In genomic region chr9:121333950-121334773, GRCh38 we compare ENCODE assay signal across 18 cellular contexts. TPM values are rescaled to one million over a fixed set of nuclear protein-coding genes. Genes with fewer than 3 reads are reported as not detected.
DNase-seq lines count a peak whose midpoint lies in the region; FAIRE-seq and TF ChIP-seq lines count a peak whose summit lies in the region.
"Had no signal": no experiment of that assay in that cellular context is flagged by ENCODE, and none has a peak within 500 bp of the region (broad histone marks: within the 10 kb centered on the region; RNA-seq: fewer than 3 reads in every experiment).

No MANE protein-coding gene starts in this region.

- H3K4me1 ChIP-seq in BLaER1, result peaks cover 40% of the 10 kb centered on the region
- H3K4me1 ChIP-seq in astrocyte (ENCODE audit: insufficient read depth, low read length), result no peaks in the 10 kb centered on the region
- peaks cover 73% of the 10 kb centered on the region for H3K4me1 ChIP-seq in left ventricle myocardium inferior
- peaks cover 0 to 28% (median 12%) of the 10 kb centered on the region in 4 donors for H3K4me1 ChIP-seq in sigmoid colon
- H3K4me1 ChIP-seq in mesenchymal stem cell (ENCODE audit: control insufficient read depth, insufficient read depth, low read depth, low read length), result no peaks in the 10 kb centered on the region
- no peaks in the 10 kb centered on the region for H3K4me1 ChIP-seq in GM23248 (ENCODE audit: insufficient read depth)

- H3K36me3 Mint-ChIP-seq in astrocyte (ENCODE audit: low read depth, unreplicated experiment), result peaks cover 38% of the 10 kb centered on the region

- H3K23ac ChIP-seq in mesenchymal stem cell (ENCODE audit: low read length in 2 of 2), result no peak overlapping the region

- no peak overlapping the region for H3K14ac ChIP-seq in mesenchymal stem cell (ENCODE audit: low read length in 2 of 2)

- H3K4me3 Mint-ChIP-seq in astrocyte (ENCODE audit: unreplicated experiment), result peak overlapping the region; percentile 37
- H3K4me3 Mint-ChIP-seq: activated CD8-positive, alpha-beta T cell treated with anti-CD3 and anti-CD28 coated beads for 36 hours; stimulated activated naive B cell treated with anti-CD40 and anti-IgM and Interleukin-4, amounts not matched to agents 10 μg/mL and 1 μg/mL and 100 μg/mL, for 72 hours; T-cell had no signal

- H2AK5ac ChIP-seq in mesenchymal stem cell (ENCODE audit: low read length, severe bottlenecking), result no peak overlapping the region

- peaks cover 2% of the 10 kb centered on the region for H3K4me1 Mint-ChIP-seq in astrocyte (ENCODE audit: low read depth, unreplicated experiment)
- H3K4me1 Mint-ChIP-seq: T-cell had no signal

- H2BK12ac ChIP-seq in mesenchymal stem cell (ENCODE audit: low read length in 2 of 2), result no peak overlapping the region

- no peaks in the 10 kb centered on the region for H3K27me3 ChIP-seq in BLaER1
- no peaks in the 10 kb centered on the region for H3K27me3 ChIP-seq in astrocyte (ENCODE audit: insufficient read depth, low read length)
- no peaks in the 10 kb centered on the region for H3K27me3 ChIP-seq in left ventricle myocardium inferior (ENCODE audit: low read depth)
- no peaks in the 10 kb centered on the region for H3K27me3 ChIP-seq in sigmoid colon
- no peaks in the 10 kb centered on the region for H3K27me3 ChIP-seq in mesenchymal stem cell (ENCODE audit: control insufficient read depth in 1 of 2, insufficient read depth in 1 of 2, low read length in 2 of 2)
- H3K27me3 ChIP-seq in GM23248 (replicated peaks; ENCODE audit: insufficient read depth), result no peaks in the 10 kb centered on the region

- no peak overlapping the region for H4K91ac ChIP-seq in mesenchymal stem cell (ENCODE audit: low read length)

- intact Hi-C loops in left ventricle myocardium inferior (cut with micrococcal nuclease) (no loop called here), sigmoid colon (cut with DNase I) (no loop called here)

- no peak overlapping the region for H4K8ac ChIP-seq in mesenchymal stem cell (ENCODE audit: low read length)

- no peak overlapping the region for H2BK15ac ChIP-seq in mesenchymal stem cell (ENCODE audit: low read depth, poor library complexity, severe bottlenecking)

- H3K4ac ChIP-seq in mesenchymal stem cell (ENCODE audit: low read depth in 1 of 2, low read length in 2 of 2), result no peak overlapping the region

- in situ Hi-C loops in GM23248 (cut with MboI), result no loop called here

- no peak overlapping the region for H2BK120ac ChIP-seq in mesenchymal stem cell (ENCODE audit: low read depth, low read length)

- 85 to 92% methylated on average over 8 of the region's 8 CpGs for WGBS in sigmoid colon, 2 donors
- 96% methylated on average over 7 of the region's 8 CpGs for WGBS in mesenchymal stem cell
- WGBS in GM23248 (ENCODE audit: low coverage in 1 of 2, low lambda C conversion rate in 2 of 2, missing lambda C conversion rate in 2 of 2), 2 experiments, result 91 to 92% methylated on average over 8 of the region's 8 CpGs

- H3K9ac ChIP-seq in BLaER1 (no peak overlapping the region), astrocyte (ENCODE audit: low read length) (no peak overlapping the region), mesenchymal stem cell (ENCODE audit: low read length) (no peak overlapping the region), GM23248 (no peak overlapping the region)

- H3K9me3 ChIP-seq in BLaER1, result no peaks in the 10 kb centered on the region
- no peaks in the 10 kb centered on the region for H3K9me3 ChIP-seq in astrocyte (ENCODE audit: insufficient read depth, low read depth, low read length)
- H3K9me3 ChIP-seq in left ventricle myocardium inferior (replicated peaks), result no peaks in the 10 kb centered on the region
- no peaks in the 10 kb centered on the region for H3K9me3 ChIP-seq in sigmoid colon
- H3K9me3 ChIP-seq in mesenchymal stem cell (ENCODE audit: control insufficient read depth, low read length), result no peaks in the 10 kb centered on the region
- H3K9me3 ChIP-seq in GM23248 (ENCODE audit: low read depth), result no peaks in the 10 kb centered on the region

- TF ChIP-seq CTCF in astrocyte (IDR thresholded peaks at IDR 0.05; ENCODE audit: insufficient read depth, low read depth, low read length) (no peak), left ventricle myocardium inferior (IDR thresholded peaks at IDR 0.05; ENCODE audit: borderline replicate concordance) (no peak), sigmoid colon (IDR thresholded peaks at IDR 0.05) (no peak)

- no peak overlapping the region for H2BK5ac ChIP-seq in mesenchymal stem cell (ENCODE audit: low read depth, low read length, poor library complexity, severe bottlenecking)

- H2AFZ ChIP-seq in astrocyte (ENCODE audit: low read depth, low read length), result no peak overlapping the region
- H2AFZ ChIP-seq in mesenchymal stem cell (ENCODE audit: low read depth, low read length), result no peak overlapping the region
- no peak overlapping the region for H2AFZ ChIP-seq in GM23248

- 0 out of 2 replicates have a peak, but pooled peaks cover 9% of the 10 kb centered on the region for H4K20me1 ChIP-seq in BLaER1
- H4K20me1 ChIP-seq in astrocyte (ENCODE audit: insufficient read depth, low read length), result peaks cover 4% of the 10 kb centered on the region
- no peaks in the 10 kb centered on the region for H4K20me1 ChIP-seq in GM23248 (ENCODE audit: insufficient read depth)

- H3K9me2 ChIP-seq in GM23248 (ENCODE audit: insufficient read depth), result no peaks in the 10 kb centered on the region

- H3K4me3 ChIP-seq in BLaER1 (no peak overlapping the region), astrocyte (ENCODE audit: insufficient read depth, low read depth, low read length) (no peak overlapping the region), left ventricle myocardium inferior (no peak overlapping the region), sigmoid colon (no peak overlapping the region), mesenchymal stem cell (ENCODE audit: insufficient read depth in 1 of 2, low read depth in 1 of 2, low read length in 2 of 2) (no peak overlapping the region), GM23248 (no peak overlapping the region)

- no peaks in the 10 kb centered on the region for H3K27me3 Mint-ChIP-seq in astrocyte (ENCODE audit: low read depth, unreplicated experiment)
- H3K27me3 Mint-ChIP-seq: activated CD8-positive, alpha-beta T cell treated with anti-CD3 and anti-CD28 coated beads for 36 hours; stimulated activated naive B cell treated with anti-CD40 and anti-IgM and Interleukin-4, amounts not matched to agents 10 μg/mL and 1 μg/mL and 100 μg/mL, for 72 hours; T-cell had no signal

- no peak for TF ChIP-seq EP300 in sigmoid colon (IDR thresholded peaks at IDR 0.05)

- no peak overlapping the region for H3K27ac ChIP-seq in BLaER1
- H3K27ac ChIP-seq in astrocyte (ENCODE audit: low read depth, low read length), result no peak overlapping the region
- H3K27ac ChIP-seq in left ventricle myocardium inferior (replicated peaks), result peak overlapping the region; percentile 95
- peak overlapping the region; percentile 91 to 99 (median 94) for H3K27ac ChIP-seq in sigmoid colon
- H3K27ac ChIP-seq in mesenchymal stem cell (ENCODE audit: low read length, poor library complexity, severe bottlenecking), result no peak overlapping the region
- H3K27ac ChIP-seq in GM23248, result no peak overlapping the region

- H3K79me1 ChIP-seq in mesenchymal stem cell (replicated peaks; ENCODE audit: low read length, poor library complexity, severe bottlenecking), result peaks cover 16% of the 10 kb centered on the region

- no peaks in the 10 kb centered on the region for H3K9me3 Mint-ChIP-seq in astrocyte (ENCODE audit: unreplicated experiment)
- H3K9me3 Mint-ChIP-seq: activated CD8-positive, alpha-beta T cell treated with anti-CD3 and anti-CD28 coated beads for 36 hours; stimulated activated naive B cell treated with anti-CD40 and anti-IgM and Interleukin-4, amounts not matched to agents 10 μg/mL and 1 μg/mL and 100 μg/mL, for 72 hours; T-cell had no signal

- DNase-seq in astrocyte (ENCODE audit: low read depth) (no peak), left ventricle myocardium inferior (no peak), sigmoid colon (peak; percentile 65), NCI-H1930 (lab: John Stamatoyannopoulos, UW) (no peak), mesenchymal stem cell (no peak), GM23248 (no peak), HPDE6-E6E7 (ENCODE audit: extremely low spot score) (no peak)
- DNase-seq: activated CD8-positive, alpha-beta T cell treated with anti-CD3 and anti-CD28 coated beads for 36 hours; activated naive CD4-positive, alpha-beta T cell treated with anti-CD3 and anti-CD28 coated beads, Interleukin-2, amount 50 U/mL, for 16 hours; KG1; kidney glomerular epithelial cell; NCI-H187 treated with DMSO at 0.1 percent for 48 hours; NK-92 treated with Interleukin-12 subunit alpha and Interleukin-12 subunit beta, amount 100 ng/mL, for 24 hours; stimulated activated naive B cell treated with anti-CD40 and anti-IgM and Interleukin-4, amounts not matched to agents 10 μg/mL and 1 μg/mL and 100 μg/mL, for 72 hours; T-cell had no signal

- H3K18ac ChIP-seq in mesenchymal stem cell (ENCODE audit: low read depth in 1 of 2, low read length in 2 of 2), result no peak overlapping the region

- H3K79me2 ChIP-seq in astrocyte (ENCODE audit: insufficient read depth, low read length) (no peaks in the 10 kb centered on the region), GM23248 (ENCODE audit: insufficient read depth) (no peaks in the 10 kb centered on the region)

- no peak for TF ChIP-seq POLR2A in sigmoid colon (IDR thresholded peaks at IDR 0.05)

- FAIRE-seq in astrocyte (lab: Jason Lieb, UNC), result no peak
- FAIRE-seq: A204.1, H1 had no signal

- no peak overlapping the region for H3K27ac Mint-ChIP-seq in astrocyte (ENCODE audit: unreplicated experiment)
- H3K27ac Mint-ChIP-seq: activated CD8-positive, alpha-beta T cell treated with anti-CD3 and anti-CD28 coated beads for 36 hours; stimulated activated naive B cell treated with anti-CD40 and anti-IgM and Interleukin-4, amounts not matched to agents 10 μg/mL and 1 μg/mL and 100 μg/mL, for 72 hours; T-cell had no signal

- H3K4me2 ChIP-seq in BLaER1 (peak overlapping the region; percentile 53), astrocyte (ENCODE audit: low read length) (no peak overlapping the region), mesenchymal stem cell (ENCODE audit: low read length, poor library complexity, severe bottlenecking) (no peak overlapping the region), GM23248 (ENCODE audit: unreplicated experiment) (no peak overlapping the region)

- peaks cover 39% of the 10 kb centered on the region for H3K36me3 ChIP-seq in BLaER1
- peaks cover 40% of the 10 kb centered on the region for H3K36me3 ChIP-seq in astrocyte (ENCODE audit: insufficient read depth, low read length)
- peaks cover 81% of the 10 kb centered on the region for H3K36me3 ChIP-seq in left ventricle myocardium inferior
- H3K36me3 ChIP-seq in sigmoid colon, result peaks cover 34 to 99% (median 56%) of the 10 kb centered on the region in 4 donors
- peaks cover 51 to 93% of the 10 kb centered on the region in 2 experiments for H3K36me3 ChIP-seq in mesenchymal stem cell (ENCODE audit: control insufficient read depth in 1 of 2, insufficient read depth in 2 of 2, low read depth in 1 of 2, low read length in 2 of 2)
- 0 out of 2 replicates have a peak, but pooled peaks cover 29% of the 10 kb centered on the region for H3K36me3 ChIP-seq in GM23248 (ENCODE audit: low read depth)

- H3F3A ChIP-seq in GM23248 (ENCODE audit: insufficient read depth), result 0 out of 2 replicates have a peak, but pooled peaks cover 7% of the 10 kb centered on the region

RNA-seq across cellular contexts. Expression of gene STOM, which starts 35.9 kb away (rescaled TPM):
- total RNA-seq in astrocyte (8.7 and 10.3 TPM in 2 replicates), left ventricle myocardium inferior (165 TPM), sigmoid colon (100 to 1,000 TPM; 303 to 609 (median 321) TPM)
- polyA plus RNA-seq in sigmoid colon (100 to 1,000 TPM in 1 of 3 donors, 10 to 100 TPM in 2; 22.8 to 140 (median 44.6) TPM), GM23248 (2016; fragmentation: Nextera tagmentation; extraction: Ambion mirVana) (58.0 and 61.9 TPM in 2 replicates)
- polyA plus RNA-seq in mesenchymal stem cell (2013, experiment 1 of 2), result 298 TPM
- 315 TPM for polyA plus RNA-seq in mesenchymal stem cell (2013, experiment 2 of 2)
- 67.7 and 68.5 TPM in 2 replicates for total RNA-seq in GM23248 (2014; rRNA removed; shearing (Covaris generic))

Comparison
In these comparisons a context has a peak if more than half of its experiments do, and no peak if none do; other contexts are left out.
1. H3K27ac ChIP-seq: peak in left ventricle myocardium inferior (single experiment) and sigmoid colon (4 of 4); none in BLaER1 (single experiment), astrocyte (single experiment), mesenchymal stem cell (single experiment) and GM23248 (single experiment).